8 cellular contexts compared by ENCODE assay signal in genomic region chr1:7401814-7402547, GRCh38.
A peak's percentile ranks its signal among the peaks of the same experiment; 100 is the strongest.
DNase-seq lines count a peak whose midpoint lies in the region; ATAC-seq and TF ChIP-seq lines count a peak whose summit lies in the region.

No MANE protein-coding gene starts in this region.

- H3K27ac ChIP-seq in gastroesophageal sphincter, result peak overlapping the region in 1 of 4 donors; percentile 32

- H3K4me3 ChIP-seq in gastroesophageal sphincter, result no peak overlapping the region

- H3K9me3 ChIP-seq in gastroesophageal sphincter, result peaks cover 0 to 12% (median 0%) of the 10 kb centered on the region in 3 donors

- TF ChIP-seq POLR2A in gastroesophageal sphincter (IDR thresholded peaks at IDR 0.05), result no peak

- peak; percentile 98 for ATAC-seq in SK-N-SH treated with all-trans-retinoic acid at 6 μM for 48 hours
- ATAC-seq in gastroesophageal sphincter, result peak; percentile 55

- no peaks in the 10 kb centered on the region for H3K27me3 ChIP-seq in gastroesophageal sphincter

- no peak for TF ChIP-seq CTCF in gastroesophageal sphincter (IDR thresholded peaks at IDR 0.05)

- H3K4me1 ChIP-seq in gastroesophageal sphincter, result peaks cover 0 to 9% (median 0%) of the 10 kb centered on the region in 3 donors

- peak; percentile 12 for DNase-seq in DMS79 treated with DMSO at 0.1 percent for 48 hours (lab: John Stamatoyannopoulos, UW)
- no peak for DNase-seq in DMS79 (lab: John Stamatoyannopoulos, UW)
- DNase-seq in smooth muscle cell of the brain vasculature (ENCODE audit: low read depth, low spot score), result peak; percentile 91
- no peak for DNase-seq in NCI-H2029 (lab: John Stamatoyannopoulos, UW)
- DNase-seq in NCI-H2029 treated with DMSO at 0.1 percent for 48 hours (lab: John Stamatoyannopoulos, UW), result no peak
- DNase-seq in NCI-H345 (lab: John Stamatoyannopoulos, UW), result no peak

- no peak for TF ChIP-seq EP300 in gastroesophageal sphincter (IDR thresholded peaks at IDR 0.05)

- H3K36me3 ChIP-seq in gastroesophageal sphincter, result no peaks in the 10 kb centered on the region

- WGBS in gastroesophageal sphincter (ENCODE audit: low coverage in 1 of 2), 2 donors, result 59 to 71% methylated on average over 3 of the region's 4 CpGs

TF ChIP-seq in SK-N-SH treated with all-trans-retinoic acid at 6 μM for 48 hours, 23 proteins besides CTCF, POLR2A, EP300 and RAD21:
- TF ChIP-seq ZNF565 (CRISPR knock-in tag; conservative IDR thresholded peaks at IDR 0.05; ENCODE audit: low read depth), result no peak
- peak; percentile 67; the same call in 1 of the 2 replicates for TF ChIP-seq CREB5 (CRISPR knock-in tag; IDR thresholded peaks at IDR 0.05; ENCODE audit: low read depth)
- no peak for TF ChIP-seq OSR1 (CRISPR knock-in tag; IDR thresholded peaks at IDR 0.05)
- no peak for TF ChIP-seq ZFP30 (CRISPR knock-in tag; IDR thresholded peaks at IDR 0.05)
- TF ChIP-seq SNAI2 (CRISPR knock-in tag; IDR thresholded peaks at IDR 0.05), result no peak
- no peak for TF ChIP-seq ARNTL (CRISPR knock-in tag; IDR thresholded peaks at IDR 0.05; ENCODE audit: borderline replicate concordance, low read depth)
- peak; percentile 75 for TF ChIP-seq ZC3H10 (CRISPR knock-in tag; IDR thresholded peaks at IDR 0.05)
- peak; percentile 47; the same call in 1 of the 2 replicates for TF ChIP-seq PATZ1 (CRISPR knock-in tag; IDR thresholded peaks at IDR 0.05; ENCODE audit: borderline replicate concordance)
- peak; percentile 78; the same call in 1 of the 2 replicates for TF ChIP-seq TOX (CRISPR knock-in tag; IDR thresholded peaks at IDR 0.05; ENCODE audit: borderline replicate concordance)
- TF ChIP-seq ZFP3 (CRISPR knock-in tag; IDR thresholded peaks at IDR 0.05), result 0 out of 2 replicates have a peak, but pooled peaks have one; percentile 64
- peak; percentile 73 for TF ChIP-seq ISL1 (CRISPR knock-in tag; IDR thresholded peaks at IDR 0.05)
- no peak for TF ChIP-seq RARB (CRISPR knock-in tag; IDR thresholded peaks at IDR 0.05)

Comparison
In these comparisons a context has a peak if more than half of its experiments do, and no peak if none do; other contexts are left out.
1. DNase-seq: peak in DMS79 treated with DMSO at 0.1 percent for 48 hours (single experiment) and smooth muscle cell of the brain vasculature (single experiment); none in DMS79 (single experiment), NCI-H2029 (single experiment), NCI-H2029 treated with DMSO at 0.1 percent for 48 hours (single experiment) and NCI-H345 (single experiment).